Comparison of ENCODE assay signal across 11 cellular contexts in the genomic region with DNA sequence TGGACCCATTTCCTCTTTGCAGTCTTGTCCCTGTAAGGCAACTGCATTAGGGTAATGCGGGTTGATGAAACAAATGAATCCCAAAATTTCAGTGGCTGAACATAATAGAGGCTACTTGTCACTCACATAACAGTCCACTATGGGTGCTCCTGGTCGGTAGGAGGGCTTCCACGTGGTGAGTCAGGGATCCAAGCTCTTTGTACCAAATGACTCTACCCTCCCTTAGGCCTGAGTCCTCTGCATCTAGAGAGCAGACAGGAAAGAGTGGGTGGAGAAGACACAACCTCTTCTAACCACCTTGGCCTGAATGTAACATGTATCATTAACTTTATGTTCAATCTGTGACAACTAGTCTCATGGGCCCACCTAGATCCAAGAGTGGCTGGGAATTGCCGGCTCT.
DNase-seq lines count a peak whose midpoint lies in the region; ATAC-seq, FAIRE-seq and TF ChIP-seq lines count a peak whose summit lies in the region.
"Had no signal": no experiment of that assay in that cellular context is flagged by ENCODE, and none has a peak within 500 bp of the region (broad histone marks: within the 10 kb centered on the region; RNA-seq: fewer than 3 reads in every experiment).

No MANE protein-coding gene starts in this region.

- H3K4me1 ChIP-seq in mesendoderm (ENCODE audit: control insufficient read depth, low read depth, low read length), result no peaks in the 10 kb centered on the region

- H3K27ac ChIP-seq in mesendoderm (ENCODE audit: low read depth, low read length), result no peak overlapping the region
- H3K27ac ChIP-seq: cardiac muscle cell had no signal

- no peak overlapping the region for H3K4me3 ChIP-seq in mesendoderm (ENCODE audit: low read length)
- H3K4me3 ChIP-seq: cardiac muscle cell had no signal

- H3K18ac ChIP-seq in mesendoderm (ENCODE audit: low read length), result no peak overlapping the region

- peak overlapping the region in 6 of 10 donors; percentile 5 to 54 (median 31) for H3K4me3 Mint-ChIP-seq in naive thymus-derived CD8-positive, alpha-beta T cell

- no peak overlapping the region for H3K56ac ChIP-seq in mesendoderm (ENCODE audit: low read length)

- ATAC-seq in GM19452 (IDR thresholded peaks at IDR 0.05; ENCODE audit: unreplicated experiment), result peak; percentile 64
- peak; percentile 85 for ATAC-seq in HG03457 (IDR thresholded peaks at IDR 0.05; ENCODE audit: unreplicated experiment)
- ATAC-seq in naive thymus-derived CD8-positive, alpha-beta T cell, result peak; percentile 35 to 64
- ATAC-seq: naive thymus-derived CD4-positive, alpha-beta T cell had no signal

- no peaks in the 10 kb centered on the region for H3K27me3 Mint-ChIP-seq in naive thymus-derived CD8-positive, alpha-beta T cell
- H3K27me3 Mint-ChIP-seq: naive thymus-derived CD4-positive, alpha-beta T cell had no signal

- H3K4me2 ChIP-seq in mesendoderm (ENCODE audit: low read length), result no peak overlapping the region

- H2BK15ac ChIP-seq in mesendoderm (replicated peaks; ENCODE audit: low read depth), result no peak overlapping the region

- no peaks in the 10 kb centered on the region for H3K79me1 ChIP-seq in mesendoderm (ENCODE audit: low read length)

- H3K27me3 ChIP-seq in mesendoderm (ENCODE audit: insufficient read depth, low read length, poor library complexity), result no peaks in the 10 kb centered on the region
- H3K27me3 ChIP-seq: cardiac muscle cell had no signal

- H3K36me3 Mint-ChIP-seq in naive thymus-derived CD8-positive, alpha-beta T cell, result no peaks in the 10 kb centered on the region
- H3K36me3 Mint-ChIP-seq: naive thymus-derived CD4-positive, alpha-beta T cell had no signal

- H3K4ac ChIP-seq in mesendoderm (ENCODE audit: low read depth, low read length), result no peak overlapping the region

- no peak for TF ChIP-seq POLR2A in GM12891 (IDR thresholded peaks at IDR 0.05; ENCODE audit: low read depth, low read length)

- POLR2A ChIA-PET in naive thymus-derived CD8-positive, alpha-beta T cell (lab: Charles Lee), result no interaction called here

- H3K36me3 ChIP-seq in mesendoderm (ENCODE audit: control insufficient read depth, insufficient read depth, low read length), result no peaks in the 10 kb centered on the region
- H3K36me3 ChIP-seq: cardiac muscle cell had no signal

- no peaks in the 10 kb centered on the region for H3K79me2 ChIP-seq in mesendoderm (ENCODE audit: control insufficient read depth, insufficient read depth, low read length)

- WGBS in mesendoderm (ENCODE audit: extremely low coverage, insufficient coverage, low lambda C conversion rate), result no CpG with 5 or more reads among the region's 4 CpGs

- H3K23ac ChIP-seq in mesendoderm (ENCODE audit: low read length), result no peak overlapping the region

- no peak overlapping the region for H2AK5ac ChIP-seq in mesendoderm (ENCODE audit: low read length)

- H4K8ac ChIP-seq in mesendoderm (ENCODE audit: low read depth, low read length), result no peak overlapping the region

- FAIRE-seq in GM12891 (lab: Jason Lieb, UNC), result peak; percentile 83

- H3K9ac ChIP-seq in mesendoderm (ENCODE audit: low read length), result no peak overlapping the region

- no peak overlapping the region for H2BK120ac ChIP-seq in mesendoderm (ENCODE audit: low read depth, low read length)

- DNase-seq in GM12891 (ENCODE audit: insufficient read length, low spot score), result peak; percentile 44
- DNase-seq in naive thymus-derived CD8-positive, alpha-beta T cell, result peak in 1 of 10 donors; percentile 4
- DNase-seq in mesendoderm, result no peak
- DNase-seq in SKM-1 (lab: John Stamatoyannopoulos, UW; ENCODE audit: unreplicated experiment), result no peak
- no peak for DNase-seq in hypothalamus (lab: John Stamatoyannopoulos, UW)
- no peak for DNase-seq in NCI-H1930 (lab: John Stamatoyannopoulos, UW)
- DNase-seq: HCEC 1CT; naive thymus-derived CD4-positive, alpha-beta T cell had no signal

- peaks cover 17 to 26% (median 21%) of the 10 kb centered on the region in 4 donors for H3K4me1 Mint-ChIP-seq in naive thymus-derived CD8-positive, alpha-beta T cell

- no peak overlapping the region for H2BK5ac ChIP-seq in mesendoderm (ENCODE audit: low read length)

- no peaks in the 10 kb centered on the region for H3K9me3 Mint-ChIP-seq in naive thymus-derived CD8-positive, alpha-beta T cell

- H4K5ac ChIP-seq in mesendoderm (ENCODE audit: low read length), result no peak overlapping the region

- H3K27ac Mint-ChIP-seq in naive thymus-derived CD8-positive, alpha-beta T cell, result peak overlapping the region in 6 of 10 donors; percentile 71 to 88 (median 82)

TF ChIP-seq in GM12891, 5 proteins besides CTCF, POLR2A, EP300 and RAD21:
- TF ChIP-seq SPI1 (IDR thresholded peaks at IDR 0.05; ENCODE audit: low read depth, low read length), result peak; percentile 50; the same call in 1 of the 2 replicates
- TF ChIP-seq PAX5 (IDR thresholded peaks at IDR 0.05; ENCODE audit: insufficient read depth, low read length, severe bottlenecking), result no peak
